8 cellular contexts compared by ENCODE assay signal in genomic region chr4:155954118-155954503, GRCh38.
DNase-seq lines count a peak whose midpoint lies in the region; ATAC-seq and TF ChIP-seq lines count a peak whose summit lies in the region.

No MANE protein-coding gene starts in this region.

- ATAC-seq in HG02840 (IDR thresholded peaks at IDR 0.05; ENCODE audit: low FRiP score, unreplicated experiment): no peak
- no peak for ATAC-seq in GM21786 (IDR thresholded peaks at IDR 0.05; ENCODE audit: unreplicated experiment)

- CTCF ChIA-PET in AG04449 (lab: Yijun Ruan, JAX): interaction anchor here (1.0 to 8.3 kb wide), 16 partner anchors 8 to 613 kb away, joined by 3 to 132 read pairs (median 4); no protein-coding TSS in a partner anchor

- peak overlapping the region; percentile 100 for H2AFZ ChIP-seq in KMS-11 (ENCODE audit: low read depth)

- H3K27me3 ChIP-seq in KMS-11 (ENCODE audit: insufficient read depth, low read depth): no peaks in the 10 kb centered on the region
- H3K27me3 ChIP-seq in muscle layer of duodenum (ENCODE audit: low read depth, low read length): no peaks in the 10 kb centered on the region

- H3K4me2 ChIP-seq in KMS-11: peak overlapping the region; percentile 72

- no peaks in the 10 kb centered on the region for H3K36me3 ChIP-seq in KMS-11 (ENCODE audit: insufficient read depth)
- peaks cover 0 to 4% of the 10 kb centered on the region in 2 donors for H3K36me3 ChIP-seq in muscle layer of duodenum (ENCODE audit: control insufficient read depth in 1 of 2, insufficient read depth in 2 of 2, low read length in 2 of 2)

- no peaks in the 10 kb centered on the region for H3K9me3 ChIP-seq in muscle layer of duodenum (ENCODE audit: control insufficient read depth in 1 of 2, low read length in 2 of 2)

- no peaks in the 10 kb centered on the region for H4K20me1 ChIP-seq in KMS-11 (ENCODE audit: insufficient read depth)

- H3K4me1 ChIP-seq in KMS-11 (ENCODE audit: low read depth, poor library complexity, severe bottlenecking) (peaks cover 15% of the 10 kb centered on the region), muscle layer of duodenum (ENCODE audit: control insufficient read depth in 1 of 2, insufficient read depth in 2 of 2, low read length in 2 of 2) (no peaks in the 10 kb centered on the region)

- H3K4me3 ChIP-seq in AG04449 (ENCODE audit: low read depth, low read length) (peak overlapping the region; percentile 71), KMS-11 (IDR thresholded peaks at IDR 0.05; ENCODE audit: insufficient read depth, low read depth, low read length) (no peak overlapping the region), choroid plexus epithelial cell (ENCODE audit: low read depth, low read length) (peak overlapping the region; percentile 78), muscle layer of duodenum (ENCODE audit: low read depth in 1 of 2, low read length in 2 of 2) (peak overlapping the region; percentile 79 to 84)

- H3K27ac ChIP-seq in KMS-11 (peak overlapping the region; percentile 99), muscle layer of duodenum (ENCODE audit: low read length) (peak overlapping the region; percentile 94)

- TF ChIP-seq CTCF in AG04449 (IDR thresholded peaks at IDR 0.05; ENCODE audit: insufficient read depth, low read length, missing control alignments) (no peak), KMS-11 (conservative IDR thresholded peaks at IDR 0.05; ENCODE audit: low read depth, low read length) (no peak), choroid plexus epithelial cell (conservative IDR thresholded peaks at IDR 0.05; ENCODE audit: low read depth, low read length) (no peak)

- DNase-seq in AG04449 (ENCODE audit: low read depth, low spot score) (no peak), choroid plexus epithelial cell (ENCODE audit: low read depth) (no peak), GM19238 (ENCODE audit: insufficient read length, low spot score) (no peak)
- DNase-seq in stimulated activated CD4-positive, alpha-beta T cell treated with anti-CD3 and anti-CD28 coated beads, Interleukin-1b, Interleukin-23, amount 100 ng/mL, for 48 hours: no peak

- POLR2A ChIA-PET in AG04449 (lab: Yijun Ruan, JAX): interaction anchor here (0.6 to 1.5 kb wide), 8 partner anchors 47 to 1402 kb away, joined by 3 to 7 read pairs (median 4); no protein-coding TSS in a partner anchor

- peak overlapping the region; percentile 99 for H3K9ac ChIP-seq in KMS-11

- H3K79me2 ChIP-seq in KMS-11 (ENCODE audit: insufficient read depth, low read depth): no peaks in the 10 kb centered on the region
